In the genomic region with DNA sequence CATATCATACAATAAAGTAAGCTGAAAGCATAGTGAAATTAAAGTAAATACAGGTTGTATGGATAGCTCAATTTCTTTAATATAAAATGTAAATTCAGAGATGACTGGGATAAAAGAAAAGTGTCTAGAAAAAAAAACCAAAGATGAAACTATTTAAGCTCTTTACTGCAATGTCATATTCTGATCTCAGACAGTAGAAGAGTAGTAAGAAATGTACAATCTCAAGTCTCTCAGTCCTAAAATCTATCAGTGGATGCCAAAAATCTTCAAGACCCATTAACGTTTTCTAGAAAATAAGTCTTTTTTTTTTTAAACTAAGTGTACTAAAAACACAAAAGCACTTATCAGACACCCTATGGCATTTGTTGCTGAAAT, we compare ENCODE assay signal across 8 cellular contexts.
DNase-seq lines count a peak whose midpoint lies in the region; ATAC-seq and TF ChIP-seq lines count a peak whose summit lies in the region.

No MANE protein-coding gene starts in this region.

- H4K20me1 ChIP-seq in DOHH2 (ENCODE audit: control insufficient read depth, insufficient read depth, low read depth, low read length): no peaks in the 10 kb centered on the region
- no peaks in the 10 kb centered on the region for H4K20me1 ChIP-seq in KMS-11 (ENCODE audit: insufficient read depth)

- no peaks in the 10 kb centered on the region for H3K9me3 ChIP-seq in DOHH2 (ENCODE audit: control insufficient read depth, insufficient read depth, low read length)
- H3K9me3 ChIP-seq in effector memory CD4-positive, alpha-beta T cell (ENCODE audit: control insufficient read depth, low read length): no peaks in the 10 kb centered on the region

- H3K9ac ChIP-seq in KMS-11: no peak overlapping the region; the same call in 1 of the 2 replicates
- no peak overlapping the region for H3K9ac ChIP-seq in rectal smooth muscle tissue (ENCODE audit: low read length)

- H3K79me2 ChIP-seq in DOHH2 (ENCODE audit: control insufficient read depth, low read length) (no peaks in the 10 kb centered on the region), KMS-11 (ENCODE audit: insufficient read depth, low read depth) (no peaks in the 10 kb centered on the region)

- H3K36me3 ChIP-seq in DOHH2 (ENCODE audit: control insufficient read depth, low read length): no peaks in the 10 kb centered on the region
- no peaks in the 10 kb centered on the region for H3K36me3 ChIP-seq in KMS-11 (ENCODE audit: insufficient read depth)
- H3K36me3 ChIP-seq in effector memory CD4-positive, alpha-beta T cell (ENCODE audit: control insufficient read depth, insufficient read depth, low read length): no peaks in the 10 kb centered on the region
- no peaks in the 10 kb centered on the region for H3K36me3 ChIP-seq in rectal smooth muscle tissue (ENCODE audit: control insufficient read depth, insufficient read depth, low read length)

- H3K9me2 ChIP-seq in DOHH2 (replicated peaks; ENCODE audit: control insufficient read depth, low read length): no peaks in the 10 kb centered on the region

- TF ChIP-seq CTCF in DOHH2 (IDR thresholded peaks at IDR 0.05; ENCODE audit: low read depth, low read length, poor library complexity, severe bottlenecking) (no peak), KMS-11 (conservative IDR thresholded peaks at IDR 0.05; ENCODE audit: low read depth, low read length) (no peak)

- peak overlapping the region; percentile 42 for H3K4me3 ChIP-seq in DOHH2 (ENCODE audit: low read length)
- no peak overlapping the region for H3K4me3 ChIP-seq in KMS-11 (IDR thresholded peaks at IDR 0.05; ENCODE audit: insufficient read depth, low read depth, low read length)
- H3K4me3 ChIP-seq in effector memory CD4-positive, alpha-beta T cell (ENCODE audit: insufficient read depth, low read depth, low read length, poor library complexity, severe bottlenecking): peak overlapping the region; percentile 40
- peak overlapping the region; percentile 55 for H3K4me3 ChIP-seq in rectal smooth muscle tissue (ENCODE audit: low read length)

- H3K4me1 ChIP-seq in DOHH2 (ENCODE audit: control insufficient read depth, low read length): peaks cover 18% of the 10 kb centered on the region
- peaks cover 47% of the 10 kb centered on the region for H3K4me1 ChIP-seq in KMS-11 (ENCODE audit: low read depth, poor library complexity, severe bottlenecking)
- no peaks in the 10 kb centered on the region for H3K4me1 ChIP-seq in effector memory CD4-positive, alpha-beta T cell (ENCODE audit: control insufficient read depth, insufficient read depth, low read length, poor library complexity, severe bottlenecking)
- H3K4me1 ChIP-seq in rectal smooth muscle tissue (ENCODE audit: control insufficient read depth, insufficient read depth, low read length): no peaks in the 10 kb centered on the region

- ATAC-seq in HG03439 (IDR thresholded peaks at IDR 0.05; ENCODE audit: unreplicated experiment): no peak

- peak overlapping the region; percentile 7; the same call in 1 of the 2 replicates for H2AFZ ChIP-seq in KMS-11 (ENCODE audit: low read depth)

- H3F3A ChIP-seq in DOHH2 (ENCODE audit: control insufficient read depth, insufficient read depth): no peaks in the 10 kb centered on the region

- H3K27ac ChIP-seq in DOHH2 (ENCODE audit: low read depth, low read length) (no peak overlapping the region), KMS-11 (peak overlapping the region; percentile 46), rectal smooth muscle tissue (ENCODE audit: low read depth, low read length) (peak overlapping the region; percentile 25)
- H3K27ac ChIP-seq in effector memory CD4-positive, alpha-beta T cell (ENCODE audit: insufficient read depth, low read length, poor library complexity, severe bottlenecking): peak overlapping the region; percentile 43

- H3K4me2 ChIP-seq in DOHH2 (ENCODE audit: low read length): peak overlapping the region; percentile 58
- H3K4me2 ChIP-seq in KMS-11: peak overlapping the region; percentile 84

- no peaks in the 10 kb centered on the region for H3K27me3 ChIP-seq in DOHH2 (ENCODE audit: control insufficient read depth, low read length)
- peaks cover 5% of the 10 kb centered on the region; the same call in 1 of the 2 replicates for H3K27me3 ChIP-seq in KMS-11 (ENCODE audit: insufficient read depth, low read depth)
- no peaks in the 10 kb centered on the region for H3K27me3 ChIP-seq in effector memory CD4-positive, alpha-beta T cell (replicated peaks; ENCODE audit: control insufficient read depth, insufficient read depth, low read length, poor library complexity, severe bottlenecking)
- no peaks in the 10 kb centered on the region for H3K27me3 ChIP-seq in rectal smooth muscle tissue (ENCODE audit: control insufficient read depth, insufficient read depth, low read length)

- no peak for DNase-seq in effector memory CD4-positive, alpha-beta T cell
- no peak for DNase-seq in NK-92 treated with Interleukin-12 subunit alpha and Interleukin-12 subunit beta, amount 100 ng/mL, for 24 hours (lab: John Stamatoyannopoulos, UW)
- DNase-seq in UCSD-AML1 (lab: John Stamatoyannopoulos, UW; ENCODE audit: unreplicated experiment): no peak
- DNase-seq in activated CD4-positive, CD25-positive, alpha-beta regulatory T cell treated with anti-CD3 and anti-CD28 coated beads, Interleukin-2, amount 50 U/mL, for 72 hours: no peak
